ENCODE assay signal across 22 cellular contexts in genomic region chr16:64392456-64392855, GRCh38.
"Had no signal": no experiment of that assay in that cellular context is flagged by ENCODE, and none has a peak within 500 bp of the region (broad histone marks: within the 10 kb centered on the region; RNA-seq: fewer than 3 reads in every experiment).

No MANE protein-coding gene starts in this region.

- H3K9me3 ChIP-seq: body of pancreas, esophagus muscularis mucosa, gastrocnemius medialis, heart left ventricle, suprapubic skin had no signal

- H3K4me1 ChIP-seq: body of pancreas, neural progenitor cell, parathyroid adenoma had no signal

- H3K27ac ChIP-seq: body of pancreas, gastrocnemius medialis, neural progenitor cell, parathyroid adenoma, suprapubic skin had no signal

- H3K9ac ChIP-seq: neural progenitor cell, parathyroid adenoma had no signal

- H3K4me3 ChIP-seq: body of pancreas, esophagus muscularis mucosa, gastrocnemius medialis, heart left ventricle, lung, neural progenitor cell, skin epidermis, suprapubic skin had no signal

- DNase-seq: activated CD4-positive, alpha-beta T cell treated with anti-CD3 and anti-CD28 coated beads, Interleukin-2, amount 10 ng/mL, durations not matched to agents 7 days and 5 days; activated CD8-positive, alpha-beta memory T cell treated with anti-CD3 and anti-CD28 coated beads, Interleukin-2, amount 50 U/mL, for 48 hours; activated gamma-delta T cell treated with Interleukin-2 at 50 U/mL for 16 hours; activated T-cell treated with anti-CD3 and anti-CD28 coated beads, Interleukin-2, amount 50 U/mL, for 72 hours; amniotic stem cell; body of pancreas; cortex of kidney; effector CD4-positive, alpha-beta T cell; gastrocnemius medialis; heart left ventricle; stimulated activated CD4-positive, alpha-beta T cell treated with anti-CD3 and anti-CD28 coated beads, Interleukin-4, amount 100 ng/mL, for 4 hours; stimulated activated CD8-positive, alpha-beta memory T cell treated with anti-CD3 and anti-CD28 coated beads, Interleukin-4, amount 100 ng/mL, for 48 hours; stimulated activated naive CD8-positive, alpha-beta T cell treated with anti-CD3 and anti-CD28 coated beads, Interleukin-15, Interleukin-2, amounts not matched to agents 100 U/mL and 50 U/mL, for 24 hours; T-cell; T-helper 9 cell; trophoblast cell had no signal

- H3K27me3 ChIP-seq: body of pancreas, esophagus muscularis mucosa, gastrocnemius medialis, heart left ventricle, neural progenitor cell, suprapubic skin had no signal

- H3K36me3 ChIP-seq: esophagus muscularis mucosa, gastrocnemius medialis, heart left ventricle, neural progenitor cell, suprapubic skin had no signal
